11 cellular contexts compared by ENCODE assay signal in genomic region chr22:24578355-24579241, GRCh38. TPM values are rescaled to one million over a fixed set of nuclear protein-coding genes. Genes with fewer than 3 reads are reported as not detected.
A peak's percentile ranks its signal among the peaks of the same experiment; 100 is the strongest.
DNase-seq lines count a peak whose midpoint lies in the region; ATAC-seq, FAIRE-seq and TF ChIP-seq lines count a peak whose summit lies in the region.
"Had no signal": no experiment of that assay in that cellular context is flagged by ENCODE, and none has a peak within 500 bp of the region (broad histone marks: within the 10 kb centered on the region; RNA-seq: fewer than 3 reads in every experiment).

No MANE protein-coding gene starts in this region.

- no peak for ATAC-seq in GM18511 (IDR thresholded peaks at IDR 0.05; ENCODE audit: unreplicated experiment)

- intact Hi-C loops in esophagus squamous epithelium (cut with DNase I), result no loop called here

- no peaks in the 10 kb centered on the region for H3K27me3 ChIP-seq in esophagus squamous epithelium
- H3K27me3 ChIP-seq in WERI-Rb-1 (ENCODE audit: insufficient read depth, low read depth, severe bottlenecking), result no peaks in the 10 kb centered on the region

- H3K27ac ChIP-seq in esophagus squamous epithelium (peak overlapping the region; percentile 68 to 79 (median 73)), WERI-Rb-1 (no peak overlapping the region)

- no peak for TF ChIP-seq POLR2A in esophagus squamous epithelium (IDR thresholded peaks at IDR 0.05)

- H3K4me3 ChIP-seq in esophagus squamous epithelium (no peak overlapping the region), WERI-Rb-1 (ENCODE audit: low read depth, low read length) (no peak overlapping the region)

- H3K36me3 ChIP-seq in esophagus squamous epithelium (peaks cover 0 to 32% (median 0%) of the 10 kb centered on the region in 3 donors), WERI-Rb-1 (peaks cover 29% of the 10 kb centered on the region)

- DNase-seq in D721Med (ENCODE audit: insufficient read length, low spot score) (no peak), NCI-H69 (lab: John Stamatoyannopoulos, UW) (peak; percentile 28), esophagus squamous epithelium (lab: John Stamatoyannopoulos, UW) (no peak), renal cortical epithelial cell (ENCODE audit: low read depth) (peak; percentile 40), WERI-Rb-1 (no peak), NCI-H1436 treated with DMSO at 0.1 percent for 48 hours (lab: John Stamatoyannopoulos, UW) (no peak)
- no peak for DNase-seq in activated CD4-positive, alpha-beta T cell treated with anti-CD3 and anti-CD28 coated beads, Interleukin-2, amount 50 U/mL, for 48 hours
- DNase-seq: glutamatergic neuron; NCI-H1048; stimulated activated CD4-positive, alpha-beta T cell treated with anti-CD3 and anti-CD28 coated beads, Interleukin-2, amount 100 ng/mL, for 24 hours had no signal

- H3K9me3 ChIP-seq in esophagus squamous epithelium (no peaks in the 10 kb centered on the region), WERI-Rb-1 (ENCODE audit: severe bottlenecking) (no peaks in the 10 kb centered on the region)

- TF ChIP-seq CTCF in D721Med (IDR thresholded peaks at IDR 0.05; ENCODE audit: insufficient read depth, missing control alignments) (no peak), esophagus squamous epithelium (IDR thresholded peaks at IDR 0.05) (no peak), WERI-Rb-1 (IDR thresholded peaks at IDR 0.05; ENCODE audit: low read depth, low read length) (no peak)

- H3K4me1 ChIP-seq in esophagus squamous epithelium, result peaks cover 12 to 68% (median 43%) of the 10 kb centered on the region in 3 donors

- peak; percentile 58 for FAIRE-seq in D721Med (lab: Jason Lieb, UNC)

- 52 to 56% methylated on average over 7 of the region's 7 CpGs for WGBS in esophagus squamous epithelium, 2 donors

RNA-seq across cellular contexts. Expression of gene LRRC75B, which starts 14.3 kb away (rescaled TPM):
- total RNA-seq in esophagus squamous epithelium (10 to 100 TPM in 1 of 4 donors, 1 to 10 TPM in 3; 4.0 to 20.4 (median 7.8) TPM), renal cortical epithelial cell (7.8 and 8.2 TPM in 2 replicates)

RNA-seq across cellular contexts. Expression of gene SNRPD3, which starts 22.8 kb away (rescaled TPM):
- total RNA-seq in esophagus squamous epithelium (100 to 1,000 TPM; 107 to 176 (median 152) TPM), renal cortical epithelial cell (166 and 255 TPM in 2 replicates)

RNA-seq across cellular contexts. Expression of gene GUCD1, which starts 23.7 kb away (rescaled TPM):
- total RNA-seq in esophagus squamous epithelium (10 to 100 TPM; 48.2 to 98.8 (median 76.2) TPM), renal cortical epithelial cell (129 and 169 TPM in 2 replicates)

RNA-seq across cellular contexts. Expression of gene GGT1, which starts 24.4 kb away (rescaled TPM):
- 1 to 10 TPM in 3 of 4 donors, under 1 TPM in 1; 0.61 to 7.7 (median 1.2) TPM for total RNA-seq in esophagus squamous epithelium
- 118 and 145 TPM in 2 replicates for total RNA-seq in renal cortical epithelial cell

Comparison
In these comparisons a context has a peak if more than half of its experiments do, and no peak if none do; other contexts are left out.
1. DNase-seq: peak in NCI-H69 (single experiment) and renal cortical epithelial cell (single experiment); none in D721Med (single experiment), esophagus squamous epithelium (single experiment), WERI-Rb-1 (single experiment), activated CD4-positive, alpha-beta T cell treated with anti-CD3 and anti-CD28 coated beads, Interleukin-2, amount 50 U/mL, for 48 hours (0 of 2) and NCI-H1436 treated with DMSO at 0.1 percent for 48 hours (single experiment).